In the genomic region with DNA sequence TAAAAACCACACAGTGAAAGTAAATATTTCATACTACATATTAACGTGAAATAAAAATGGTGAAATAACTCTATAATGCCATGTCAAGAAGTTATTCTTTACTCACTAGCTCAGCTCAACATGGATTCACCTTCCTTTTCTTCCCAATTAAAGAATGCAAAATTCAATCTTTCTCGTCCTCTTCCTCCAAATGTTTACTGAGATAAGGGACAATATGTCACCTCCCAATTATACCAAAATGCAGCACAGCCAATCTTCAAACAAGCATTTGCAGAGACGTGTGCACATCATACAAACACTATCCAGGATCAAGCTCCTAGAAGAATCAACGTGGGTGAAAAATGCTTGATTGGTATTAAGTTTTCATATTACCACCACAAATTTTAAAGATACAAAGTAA, we compare ENCODE assay signal across 9 cellular contexts. TPM values are rescaled to one million over a fixed set of nuclear protein-coding genes. Genes with fewer than 3 reads are reported as not detected.
A peak's percentile ranks its signal among the peaks of the same experiment; 100 is the strongest.
DNase-seq lines count a peak whose midpoint lies in the region; ATAC-seq, FAIRE-seq and TF ChIP-seq lines count a peak whose summit lies in the region.
"Had no signal": no experiment of that assay in that cellular context is flagged by ENCODE, and none has a peak within 500 bp of the region (broad histone marks: within the 10 kb centered on the region; RNA-seq: fewer than 3 reads in every experiment).

No MANE protein-coding gene starts in this region.

- H3K27me3 ChIP-seq in endothelial cell of umbilical vein (ENCODE audit: control insufficient read depth in 2 of 2, insufficient read depth in 2 of 2, low read length in 2 of 2) = no peaks in the 10 kb centered on the region

- H3K9me1 ChIP-seq in endothelial cell of umbilical vein (replicated peaks; ENCODE audit: control insufficient read depth, extremely low read depth, insufficient read depth, low read length) = no peaks in the 10 kb centered on the region

- no peak for FAIRE-seq in endothelial cell of umbilical vein (lab: Jason Lieb, UNC)

- CTCF ChIA-PET in endothelial cell of umbilical vein (lab: Charles Lee) = interaction anchor here (0.5 to 1.4 kb wide), 8 partner anchors 8 to 115 kb away, joined by 3 to 10 read pairs (median 3); partner anchors contain the start of gene SPOCD1

- H3K4me1 ChIP-seq in endothelial cell of umbilical vein (ENCODE audit: control insufficient read depth, extremely low read depth, insufficient read depth, low read length) = peaks cover 69% of the 10 kb centered on the region

- BruUV-seq in endothelial cell of umbilical vein (replicated peaks; lab: Mats Ljungman, UMichigan) = no TSS peak

- H4K20me1 ChIP-seq in endothelial cell of umbilical vein (replicated peaks; ENCODE audit: control insufficient read depth, extremely low read depth, insufficient read depth, low read length) = peaks cover 11% of the 10 kb centered on the region

- no peak for ATAC-seq in stimulated activated naive CD8-positive, alpha-beta T cell treated with anti-CD3 and anti-CD28 coated beads, Interleukin-15, amount 100 ng/mL, for 72 hours

- H3K79me2 ChIP-seq in endothelial cell of umbilical vein (ENCODE audit: control insufficient read depth, insufficient read depth, low read length) = peaks cover 99% of the 10 kb centered on the region

- H3K36me3 Mint-ChIP-seq in activated CD4-positive, alpha-beta T cell treated with anti-CD3 and anti-CD28 coated beads, Interleukin-2, amount 10 ng/mL, durations not matched to agents 24 days and 14 days (ENCODE audit: low read depth) = peaks cover 33% of the 10 kb centered on the region
- peaks cover 4% of the 10 kb centered on the region for H3K36me3 Mint-ChIP-seq in type B pancreatic cell

- intact Hi-C loops in activated CD4-positive, alpha-beta T cell treated with anti-CD3 and anti-CD28 coated beads, Interleukin-2, amount 10 ng/mL, durations not matched to agents 24 days and 14 days (cut with micrococcal nuclease) = loop anchor here (1.0 kb wide), 2 partner anchors 8 to 40 kb away; no protein-coding TSS in a partner anchor
- intact Hi-C loops in endothelial cell of umbilical vein (cut with micrococcal nuclease) = loop anchor here (10.0 kb wide), 2 partner anchors 286 to 346 kb away; partner anchors contain the start of gene PEF1

- TF ChIP-seq POLR2A in endothelial cell of umbilical vein (IDR thresholded peaks at IDR 0.05; ENCODE audit: low read depth, low read length) = no peak

- H3K36me3 ChIP-seq in SK-N-MC (ENCODE audit: insufficient read depth, low read length) = no peaks in the 10 kb centered on the region; the same call in 1 of the 2 replicates
- H3K36me3 ChIP-seq in endothelial cell of umbilical vein (ENCODE audit: control insufficient read depth in 2 of 2, extremely low read depth in 1 of 2, insufficient read depth in 2 of 2, low read length in 2 of 2) = no peaks in the 10 kb centered on the region

- peak overlapping the region; percentile 97 for H3K4me2 ChIP-seq in endothelial cell of umbilical vein (ENCODE audit: insufficient read depth, low read length)

- dilution Hi-C loops in endothelial cell of umbilical vein (cut with MboI; ENCODE audit: extremely low pct_ligation_motif_present, low sequenced_read_pairs) = no loop called here

- DNase-seq in activated CD4-positive, alpha-beta T cell treated with anti-CD3 and anti-CD28 coated beads, Interleukin-2, amount 10 ng/mL, durations not matched to agents 24 days and 14 days = no peak
- no peak for DNase-seq in activated CD4-positive, alpha-beta T cell treated with anti-CD3 and anti-CD28 coated beads for 48 hours
- DNase-seq in SK-N-MC (ENCODE audit: low read depth, low spot score) (no peak), endothelial cell of umbilical vein (ENCODE audit: low read depth, low spot score) (peak; percentile 15), type B pancreatic cell (ENCODE audit: extremely low spot score, unreplicated experiment) (no peak), SKM-1 treated with dmso at 0.1 percent for 144 hours (lab: John Stamatoyannopoulos, UW; ENCODE audit: unreplicated experiment) (no peak), COLO829 (ENCODE audit: low spot score) (no peak)
- DNase-seq in stimulated activated naive CD8-positive, alpha-beta T cell treated with anti-CD3 and anti-CD28 coated beads, Interleukin-15, amount 100 ng/mL, for 72 hours = no peak
- DNase-seq: SHP77 treated with DMSO at 0.1 percent for 48 hours had no signal

- H3K27ac Mint-ChIP-seq in activated CD4-positive, alpha-beta T cell treated with anti-CD3 and anti-CD28 coated beads, Interleukin-2, amount 10 ng/mL, durations not matched to agents 24 days and 14 days = peak overlapping the region; percentile 93
- peak overlapping the region in 1 of 2 donors; percentile 93 for H3K27ac Mint-ChIP-seq in stimulated activated naive CD8-positive, alpha-beta T cell treated with anti-CD3 and anti-CD28 coated beads, Interleukin-15, amount 100 ng/mL, for 72 hours
- H3K27ac Mint-ChIP-seq in type B pancreatic cell = no peak overlapping the region

- POLR2A ChIA-PET in endothelial cell of umbilical vein (lab: Charles Lee) = no interaction called here

- H3K9me3 Mint-ChIP-seq in activated CD4-positive, alpha-beta T cell treated with anti-CD3 and anti-CD28 coated beads, Interleukin-2, amount 10 ng/mL, durations not matched to agents 24 days and 14 days = no peaks in the 10 kb centered on the region
- no peaks in the 10 kb centered on the region for H3K9me3 Mint-ChIP-seq in stimulated activated naive CD8-positive, alpha-beta T cell treated with anti-CD3 and anti-CD28 coated beads, Interleukin-15, amount 100 ng/mL, for 72 hours
- no peaks in the 10 kb centered on the region for H3K9me3 Mint-ChIP-seq in type B pancreatic cell

- H3K4me3 ChIP-seq in SK-N-MC = no peak overlapping the region
- peak overlapping the region in 1 of 3 experiments; percentile 62 for H3K4me3 ChIP-seq in endothelial cell of umbilical vein (replicated peaks in 1 of 3; ENCODE audit: insufficient read depth in 1 of 3, low read depth in 1 of 3, low read length in 3 of 3)

- H3K27ac ChIP-seq in SK-N-MC (peak overlapping the region; percentile 65), endothelial cell of umbilical vein (ENCODE audit: insufficient read depth, low read depth, low read length) (peak overlapping the region; percentile 91)

- peaks cover 76% of the 10 kb centered on the region for H3K4me1 Mint-ChIP-seq in activated CD4-positive, alpha-beta T cell treated with anti-CD3 and anti-CD28 coated beads, Interleukin-2, amount 10 ng/mL, durations not matched to agents 24 days and 14 days
- peaks cover 94% of the 10 kb centered on the region for H3K4me1 Mint-ChIP-seq in stimulated activated naive CD8-positive, alpha-beta T cell treated with anti-CD3 and anti-CD28 coated beads, Interleukin-15, amount 100 ng/mL, for 72 hours
- H3K4me1 Mint-ChIP-seq in type B pancreatic cell (ENCODE audit: unreplicated experiment) = peaks cover 59% of the 10 kb centered on the region

- TF ChIP-seq CTCF in endothelial cell of umbilical vein (IDR thresholded peaks at IDR 0.05; ENCODE audit: extremely low read depth in 1 of 2, insufficient read depth in 1 of 2, low read depth in 1 of 2, low read length in 2 of 2) = no peak
- TF ChIP-seq CTCF in type B pancreatic cell (conservative IDR thresholded peaks at IDR 0.05) = no peak

- H3K4me3 Mint-ChIP-seq in activated CD4-positive, alpha-beta T cell treated with anti-CD3 and anti-CD28 coated beads, Interleukin-2, amount 10 ng/mL, durations not matched to agents 24 days and 14 days = peak overlapping the region; percentile 95
- H3K4me3 Mint-ChIP-seq in stimulated activated naive CD8-positive, alpha-beta T cell treated with anti-CD3 and anti-CD28 coated beads, Interleukin-15, amount 100 ng/mL, for 72 hours = peak overlapping the region; percentile 93 to 99
- H3K4me3 Mint-ChIP-seq in type B pancreatic cell = no peak overlapping the region

- H3K9ac ChIP-seq in SK-N-MC (ENCODE audit: insufficient read length) (no peak overlapping the region), endothelial cell of umbilical vein (replicated peaks; ENCODE audit: extremely low read depth, insufficient read depth, low read length) (peak overlapping the region; percentile 82)

- no peaks in the 10 kb centered on the region for H3K9me3 ChIP-seq in SK-N-MC (ENCODE audit: low read depth, low read length)
- no peaks in the 10 kb centered on the region for H3K9me3 ChIP-seq in endothelial cell of umbilical vein (replicated peaks; ENCODE audit: control insufficient read depth, insufficient read depth, low read length)

- H2AFZ ChIP-seq in endothelial cell of umbilical vein (ENCODE audit: low read depth, low read length) = no peak overlapping the region

- no peaks in the 10 kb centered on the region for H3K27me3 Mint-ChIP-seq in activated CD4-positive, alpha-beta T cell treated with anti-CD3 and anti-CD28 coated beads, Interleukin-2, amount 10 ng/mL, durations not matched to agents 24 days and 14 days
- no peaks in the 10 kb centered on the region for H3K27me3 Mint-ChIP-seq in stimulated activated naive CD8-positive, alpha-beta T cell treated with anti-CD3 and anti-CD28 coated beads, Interleukin-15, amount 100 ng/mL, for 72 hours
- no peaks in the 10 kb centered on the region for H3K27me3 Mint-ChIP-seq in type B pancreatic cell

TF ChIP-seq in endothelial cell of umbilical vein, 7 proteins besides CTCF, POLR2A, EP300 and RAD21:
- TF ChIP-seq GATA2 (IDR thresholded peaks at IDR 0.05; ENCODE audit: insufficient read depth, insufficient read length, low read depth, low read length) (no peak), MYC (IDR thresholded peaks at IDR 0.05; ENCODE audit: low read depth, low read length) (no peak), FOS (IDR thresholded peaks at IDR 0.05; ENCODE audit: borderline replicate concordance, insufficient read depth, low read length) (no peak)
- TF ChIP-seq, protein P1, sequence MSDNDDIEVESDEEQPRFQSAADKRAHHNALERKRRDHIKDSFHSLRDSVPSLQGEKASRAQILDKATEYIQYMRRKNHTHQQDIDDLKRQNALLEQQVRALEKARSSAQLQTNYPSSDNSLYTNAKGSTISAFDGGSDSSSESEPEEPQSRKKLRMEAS (IDR thresholded peaks at IDR 0.05; ENCODE audit: insufficient read depth, insufficient read length) = no peak

RNA-seq across cellular contexts. Expression of gene PTP4A2, which starts 7.3 kb away (rescaled TPM):
- 363 and 390 TPM in 2 replicates for total RNA-seq in activated CD4-positive, alpha-beta T cell treated with anti-CD3 and anti-CD28 coated beads, Interleukin-2, amount 10 ng/mL, durations not matched to agents 24 days and 14 days
- total RNA-seq in endothelial cell of umbilical vein = 172 and 184 TPM in 2 replicates
- 44.4 and 74.1 TPM in 2 replicates for polyA plus RNA-seq in endothelial cell of umbilical vein
- 102 and 107 TPM in 2 replicates for polyA plus RNA-seq in endothelial cell of umbilical vein (2011; cell fraction: cytosol; rRNA removed)
- polyA plus RNA-seq in endothelial cell of umbilical vein (2011; cell fraction: nucleus; rRNA removed) = 38.7 and 54.6 TPM in 2 replicates
- polyA plus RNA-seq in endothelial cell of umbilical vein (2012) = 178 and 265 TPM in 2 replicates
- polyA minus RNA-seq in endothelial cell of umbilical vein = 212 and 224 TPM in 2 replicates
- 348 TPM for polyA minus RNA-seq in endothelial cell of umbilical vein (2011; cell fraction: cytosol; rRNA and poly(A)+ RNA removed)
- polyA minus RNA-seq in endothelial cell of umbilical vein (2011; cell fraction: nucleus; rRNA and poly(A)+ RNA removed) = 65.7 and 95.4 TPM in 2 replicates
- total RNA-seq in type B pancreatic cell (ENCODE audit: low replicate concordance) = 150 and 179 TPM in 2 replicates
